In genomic region chr17:78040561-78041400, GRCh38 we compare ENCODE assay signal across 8 cellular contexts.
DNase-seq lines count a peak whose midpoint lies in the region; ATAC-seq and TF ChIP-seq lines count a peak whose summit lies in the region.

No MANE protein-coding gene starts in this region.

- peak overlapping the region; percentile 55 for H3K4me3 ChIP-seq in astrocyte of the cerebellum (ENCODE audit: low read depth, low read length)
- peak overlapping the region; percentile 29 to 52 (median 39) for H3K4me3 ChIP-seq in skin epidermis

- in situ Hi-C loops in astrocyte of the cerebellum (cut with HindIII; ENCODE audit: low sequenced_read_pairs), result no loop called here

- ATAC-seq in SK-N-SH treated with all-trans-retinoic acid at 6 μM for 48 hours, result peak; percentile 93
- ATAC-seq in HG02623 (IDR thresholded peaks at IDR 0.05; ENCODE audit: unreplicated experiment), result no peak
- ATAC-seq in HG03439 (IDR thresholded peaks at IDR 0.05; ENCODE audit: unreplicated experiment), result no peak

- TF ChIP-seq CTCF in astrocyte of the cerebellum (IDR thresholded peaks at IDR 0.05; ENCODE audit: low read depth, low read length, missing control alignments), result peak; percentile 31

- peak overlapping the region; percentile 66 to 96 (median 86) for H3K27ac ChIP-seq in skin epidermis

- peak; percentile 41 for DNase-seq in COLO829 (ENCODE audit: low spot score)
- DNase-seq in LoVo (ENCODE audit: low spot score), result peak; percentile 72
- peak; percentile 35 for DNase-seq in astrocyte of the cerebellum (ENCODE audit: low read depth)
- DNase-seq in hepatic stellate cell (ENCODE audit: low spot score), result peak; percentile 58

TF ChIP-seq in SK-N-SH treated with all-trans-retinoic acid at 6 μM for 48 hours, 23 proteins besides CTCF, POLR2A, EP300 and RAD21:
- TF ChIP-seq GLIS3 (CRISPR knock-in tag; IDR thresholded peaks at IDR 0.05), result 0 out of 2 replicates have a peak, but pooled peaks have one; percentile 12
- no peak for TF ChIP-seq ZC3H10 (CRISPR knock-in tag; IDR thresholded peaks at IDR 0.05)
- no peak for TF ChIP-seq POU6F1 (CRISPR knock-in tag; IDR thresholded peaks at IDR 0.05; ENCODE audit: borderline replicate concordance, low read depth)
- TF ChIP-seq ZFP30 (CRISPR knock-in tag; IDR thresholded peaks at IDR 0.05), result no peak
- no peak for TF ChIP-seq TOX (CRISPR knock-in tag; IDR thresholded peaks at IDR 0.05; ENCODE audit: borderline replicate concordance)
- 0 out of 2 replicates have a peak, but pooled peaks have one; percentile 27 for TF ChIP-seq CSDC2 (CRISPR knock-in tag; IDR thresholded peaks at IDR 0.05)
- TF ChIP-seq BACH2 (CRISPR knock-in tag; IDR thresholded peaks at IDR 0.05; ENCODE audit: borderline replicate concordance), result no peak
- no peak; the same call in 1 of the 2 replicates for TF ChIP-seq TCF4 (CRISPR knock-in tag; IDR thresholded peaks at IDR 0.05; ENCODE audit: borderline replicate concordance)
- 0 out of 2 replicates have a peak, but pooled peaks have one; percentile 44 for TF ChIP-seq ZFP3 (CRISPR knock-in tag; IDR thresholded peaks at IDR 0.05)
- no peak for TF ChIP-seq ESRRG (CRISPR knock-in tag; IDR thresholded peaks at IDR 0.05)
- TF ChIP-seq OSR1 (CRISPR knock-in tag; IDR thresholded peaks at IDR 0.05), result no peak
- TF ChIP-seq ARNTL (CRISPR knock-in tag; IDR thresholded peaks at IDR 0.05; ENCODE audit: borderline replicate concordance, low read depth), result no peak
- no peak for TF ChIP-seq CSRNP3 (CRISPR knock-in tag; IDR thresholded peaks at IDR 0.05)
- no peak for TF ChIP-seq PATZ1 (CRISPR knock-in tag; IDR thresholded peaks at IDR 0.05; ENCODE audit: borderline replicate concordance)
- no peak for TF ChIP-seq ISL1 (CRISPR knock-in tag; IDR thresholded peaks at IDR 0.05)
- no peak for TF ChIP-seq ZNF8 (CRISPR knock-in tag; IDR thresholded peaks at IDR 0.05)
- no peak for TF ChIP-seq SNAI2 (CRISPR knock-in tag; IDR thresholded peaks at IDR 0.05)
- TF ChIP-seq ZNF565 (CRISPR knock-in tag; conservative IDR thresholded peaks at IDR 0.05; ENCODE audit: low read depth), result no peak
- no peak for TF ChIP-seq CREB5 (CRISPR knock-in tag; IDR thresholded peaks at IDR 0.05; ENCODE audit: low read depth)
- no peak for TF ChIP-seq RARB (CRISPR knock-in tag; IDR thresholded peaks at IDR 0.05)
- no peak for TF ChIP-seq TSHZ2 (CRISPR knock-in tag; IDR thresholded peaks at IDR 0.05)
- no peak for TF ChIP-seq PPARA (CRISPR knock-in tag; IDR thresholded peaks at IDR 0.05; ENCODE audit: borderline replicate concordance)
- TF ChIP-seq ZNF70 (CRISPR knock-in tag; IDR thresholded peaks at IDR 0.05), result no peak
